In genomic region chr11:65501005-65501529, GRCh38 we compare ENCODE assay signal across 8 cellular contexts. TPM values are rescaled to one million over a fixed set of nuclear protein-coding genes. Genes with fewer than 3 reads are reported as not detected.
A peak's percentile ranks its signal among the peaks of the same experiment; 100 is the strongest.
DNase-seq lines count a peak whose midpoint lies in the region; ATAC-seq, FAIRE-seq and TF ChIP-seq lines count a peak whose summit lies in the region.

No MANE protein-coding gene starts in this region.

- peaks cover 0 to 10% (median 0%) of the 10 kb centered on the region in 7 donors for H3K9me3 Mint-ChIP-seq in CD14-positive monocyte

- no peak for FAIRE-seq in GM12892 (lab: Jason Lieb, UNC)

- H3K9ac ChIP-seq in KMS-11 (peak overlapping the region; percentile 100), mucosa of stomach (ENCODE audit: low read length) (peak overlapping the region; percentile 99)

- H3K27me3 Mint-ChIP-seq in CD14-positive monocyte (ENCODE audit: low read depth in 3 of 3) = peaks cover 0 to 2% (median 0%) of the 10 kb centered on the region in 3 donors

- H3K4me3 ChIP-seq in BJ (ENCODE audit: low read depth, low read length) (peak overlapping the region; percentile 76), KMS-11 (IDR thresholded peaks at IDR 0.05; ENCODE audit: insufficient read depth, low read depth, low read length) (no peak overlapping the region), choroid plexus epithelial cell (ENCODE audit: low read depth, low read length) (peak overlapping the region; percentile 80), mucosa of stomach (ENCODE audit: low read length) (peak overlapping the region; percentile 99)

- TF ChIP-seq POLR2A in GM12892 (IDR thresholded peaks at IDR 0.05; ENCODE audit: low read depth, low read length) = no peak

- TF ChIP-seq CTCF in BJ (IDR thresholded peaks at IDR 0.05; ENCODE audit: insufficient read depth, low read depth, low read length) = no peak
- TF ChIP-seq CTCF in KMS-11 (conservative IDR thresholded peaks at IDR 0.05; ENCODE audit: low read depth, low read length) = no peak
- TF ChIP-seq CTCF in choroid plexus epithelial cell (conservative IDR thresholded peaks at IDR 0.05; ENCODE audit: low read depth, low read length) = no peak
- TF ChIP-seq CTCF in CD14-positive monocyte (IDR thresholded peaks at IDR 0.05) = no peak

- H3K79me2 ChIP-seq in KMS-11 (ENCODE audit: insufficient read depth, low read depth) = peaks cover 91% of the 10 kb centered on the region

- DNase-seq in BJ (ENCODE audit: low read depth) = no peak
- DNase-seq in choroid plexus epithelial cell (ENCODE audit: low read depth) = peak; percentile 69
- DNase-seq in CD14-positive monocyte (ENCODE audit: low spot score) = no peak
- DNase-seq in GM12892 (ENCODE audit: insufficient read length) = no peak

- no peaks in the 10 kb centered on the region for H3K9me3 ChIP-seq in mucosa of stomach (ENCODE audit: control insufficient read depth, low read length)

- ATAC-seq in HG02870 (IDR thresholded peaks at IDR 0.05; ENCODE audit: unreplicated experiment) = no peak
- ATAC-seq in HG03097 (IDR thresholded peaks at IDR 0.05; ENCODE audit: low FRiP score, unreplicated experiment) = no peak

- POLR2A ChIA-PET in BJ (lab: Charles Lee) = interaction anchor here (1.1 to 8.3 kb wide), 9 partner anchors 12 to 79 kb away, joined by 3 to 204 read pairs (median 67); partner anchors contain the start of gene NEAT1

- peak overlapping the region; percentile 99 for H3K27ac ChIP-seq in KMS-11

- no peak overlapping the region for H2AFZ ChIP-seq in KMS-11 (ENCODE audit: low read depth)

- H3K27ac Mint-ChIP-seq in CD14-positive monocyte = no peak overlapping the region

- CTCF ChIA-PET in BJ (lab: Yijun Ruan, JAX) = interaction anchor here (1.3 to 2.7 kb wide), 3 partner anchors 14 to 119 kb away, joined by 3 to 16 read pairs (median 3); partner anchors contain the start of gene SLC25A45

- H3K36me3 ChIP-seq in BJ (ENCODE audit: control insufficient read depth, insufficient read depth, low read length) (peaks cover 17% of the 10 kb centered on the region), KMS-11 (ENCODE audit: insufficient read depth) (peaks cover 63% of the 10 kb centered on the region), mucosa of stomach (ENCODE audit: control insufficient read depth, insufficient read depth, low read length) (peaks cover 50% of the 10 kb centered on the region)

- peaks cover 31% of the 10 kb centered on the region for H3K4me1 Mint-ChIP-seq in CD14-positive monocyte

- H4K20me1 ChIP-seq in KMS-11 (ENCODE audit: insufficient read depth) = peaks cover 64% of the 10 kb centered on the region

- no peak overlapping the region for H3K4me3 Mint-ChIP-seq in CD14-positive monocyte

- H3K4me1 ChIP-seq in KMS-11 (ENCODE audit: low read depth, poor library complexity, severe bottlenecking) (peaks cover 35% of the 10 kb centered on the region), mucosa of stomach (ENCODE audit: control insufficient read depth, insufficient read depth, low read length) (peaks cover 31% of the 10 kb centered on the region)

- peak overlapping the region; percentile 94 for H3K4me2 ChIP-seq in KMS-11

- H3K27me3 ChIP-seq in BJ (ENCODE audit: control insufficient read depth, insufficient read depth, low read length) (no peaks in the 10 kb centered on the region), KMS-11 (ENCODE audit: insufficient read depth, low read depth) (no peaks in the 10 kb centered on the region), mucosa of stomach (ENCODE audit: control insufficient read depth, insufficient read depth, low read length) (no peaks in the 10 kb centered on the region)

- H3K36me3 Mint-ChIP-seq in CD14-positive monocyte = peaks cover 21 to 28% of the 10 kb centered on the region in 2 donors

- intact Hi-C loops in CD14-positive monocyte (cut with micrococcal nuclease) = no loop called here

RNA-seq across cellular contexts. Expression of gene MALAT1, which starts 2.2 kb away (rescaled TPM):
- polyA plus RNA-seq in BJ (2011; rRNA removed) (924 and 1,611 TPM in 2 replicates), CD14-positive monocyte (100 to 1,000 TPM; 263 to 554 TPM)
- polyA minus RNA-seq in BJ (2011; rRNA and poly(A)+ RNA removed) = 12,707 and 21,303 TPM in 2 replicates
- polyA plus RNA-seq in GM12892 (2012; ENCODE audit: missing spikeins) = 5,443 TPM

RNA-seq across cellular contexts. Expression of gene SCYL1, which starts 23.8 kb away (rescaled TPM):
- 81.7 and 134 TPM in 2 replicates for polyA plus RNA-seq in BJ (2011; rRNA removed)
- polyA minus RNA-seq in BJ (2011; rRNA and poly(A)+ RNA removed) = 73.5 and 101 TPM in 2 replicates
- polyA plus RNA-seq in CD14-positive monocyte = 10 to 100 TPM; 18.6 to 29.7 TPM
- polyA plus RNA-seq in GM12892 (2012; ENCODE audit: missing spikeins) = 24.6 TPM

RNA-seq across cellular contexts. Expression of gene LTBP3, which starts 57.1 kb away (rescaled TPM):
- polyA plus RNA-seq in BJ (2011; rRNA removed) (37.9 and 77.7 TPM in 2 replicates), CD14-positive monocyte (1 to 10 TPM; 3.4 to 4.6 TPM)
- 33.3 and 56.6 TPM in 2 replicates for polyA minus RNA-seq in BJ (2011; rRNA and poly(A)+ RNA removed)
- 3.7 TPM for polyA plus RNA-seq in GM12892 (2012; ENCODE audit: missing spikeins)
